8 cellular contexts compared by ENCODE assay signal in the genomic region with DNA sequence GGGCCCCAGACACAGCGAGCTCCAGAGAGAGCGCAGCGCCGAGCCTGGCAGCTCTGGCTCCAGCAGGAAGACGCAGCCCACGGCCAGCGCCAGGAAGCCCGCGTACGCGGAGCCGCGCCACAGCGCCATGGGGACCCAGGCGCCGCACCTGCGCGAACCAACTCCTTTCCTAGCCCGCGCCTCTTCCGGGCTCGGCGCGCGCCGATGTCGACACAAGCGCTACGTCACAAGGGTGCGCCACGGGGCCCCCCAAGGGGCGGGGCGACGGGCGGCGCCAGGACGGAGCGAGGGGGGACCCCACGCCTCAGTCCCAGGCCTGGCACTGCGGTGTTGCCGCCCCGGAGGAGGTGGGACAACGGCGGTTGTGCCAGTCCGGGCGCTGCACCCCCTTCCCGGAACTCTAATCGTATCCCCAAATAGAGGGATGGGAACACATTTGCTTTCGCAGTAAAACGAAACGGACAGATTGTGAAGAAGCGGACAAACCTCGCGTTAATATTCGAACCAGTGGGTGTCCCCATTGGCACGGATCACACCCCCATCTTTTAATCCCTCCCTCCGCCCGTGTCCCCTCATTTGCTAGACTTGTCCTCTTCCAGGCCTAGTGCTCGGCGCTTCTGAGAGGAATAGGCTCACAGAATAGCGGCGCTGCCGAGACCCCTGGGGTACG. TPM values are rescaled to one million over a fixed set of nuclear protein-coding genes. Genes with fewer than 3 reads are reported as not detected.
DNase-seq lines count a peak whose midpoint lies in the region; ATAC-seq and TF ChIP-seq lines count a peak whose summit lies in the region.

A gene (minus strand): TSS at position 196 of the 670 bp plus-strand sequence. CDS start 67 bp downstream, at position 129.

- H3K4me1 Mint-ChIP-seq in endothelial cell (ENCODE audit: unreplicated experiment) = peaks cover 16% of the 10 kb centered on the region

- peaks cover 40% of the 10 kb centered on the region for H3K4me1 ChIP-seq in OCI-LY3 (ENCODE audit: low read length)

- H3K9ac ChIP-seq in OCI-LY3 (ENCODE audit: low read length) = peak within 1 kb of the TSS; percentile 88

- peaks cover 1% of the 10 kb centered on the region for H3K27me3 Mint-ChIP-seq in endothelial cell (ENCODE audit: unreplicated experiment)

- peaks cover 14% of the 10 kb centered on the region for H3K36me3 Mint-ChIP-seq in endothelial cell (ENCODE audit: low read depth, unreplicated experiment)

- peak within 1 kb of the TSS; percentile 39 for H3K27ac Mint-ChIP-seq in endothelial cell (ENCODE audit: unreplicated experiment)

- H3K4me3 ChIP-seq in OCI-LY3 (ENCODE audit: low read length) = peak within 1 kb of the TSS; percentile 88

- peak; percentile 78 for ATAC-seq in GM21526 (IDR thresholded peaks at IDR 0.05; ENCODE audit: low FRiP score, unreplicated experiment)

- peaks cover 35% of the 10 kb centered on the region for H4K20me1 ChIP-seq in OCI-LY3 (ENCODE audit: insufficient read depth, low read length)

- H3K9me3 Mint-ChIP-seq in endothelial cell (ENCODE audit: unreplicated experiment) = no peaks in the 10 kb centered on the region

- no peak for TF ChIP-seq CTCF in OCI-LY3 (IDR thresholded peaks at IDR 0.05; ENCODE audit: low read depth, low read length)
- TF ChIP-seq CTCF in endothelial cell (IDR thresholded peaks at IDR 0.05; ENCODE audit: unreplicated experiment) = no peak

- H3K4me2 ChIP-seq in OCI-LY3 (ENCODE audit: low read length) = peak within 1 kb of the TSS; percentile 93

- DNase-seq in DMS 273 (lab: John Stamatoyannopoulos, UW; ENCODE audit: unreplicated experiment) = peak; percentile 96
- peak; percentile 91 for DNase-seq in HuH-7.5 (ENCODE audit: low spot score)
- peak; percentile 99 for DNase-seq in activated CD8-positive, alpha-beta memory T cell treated with anti-CD3 and anti-CD28 coated beads, Interleukin-2, amount 50 U/mL, for 48 hours
- peak; percentile 95 for DNase-seq in endothelial cell (ENCODE audit: low spot score)
- peak; percentile 94 for DNase-seq in midbrain (lab: John Stamatoyannopoulos, UW)
- peak; percentile 89 to 92 for DNase-seq in stimulated activated CD8-positive, alpha-beta memory T cell treated with anti-CD3 and anti-CD28 coated beads, Interleukin-15, amount 100 ng/mL, for 48 hours (ENCODE audit: low read depth in 2 of 2)

- peak within 1 kb of the TSS; percentile 49 for H2AFZ ChIP-seq in OCI-LY3 (ENCODE audit: low read depth, low read length)

- no peaks in the 10 kb centered on the region for H3K9me3 ChIP-seq in OCI-LY3 (ENCODE audit: insufficient read depth, low read length)

- H3K79me2 ChIP-seq in OCI-LY3 (ENCODE audit: low read length) = peaks cover 48% of the 10 kb centered on the region

- H3K4me3 Mint-ChIP-seq in endothelial cell (ENCODE audit: unreplicated experiment) = peak within 1 kb of the TSS; percentile 97

- H3K27me3 ChIP-seq in OCI-LY3 (ENCODE audit: low read depth, low read length) = no peaks in the 10 kb centered on the region

- H3K27ac ChIP-seq in OCI-LY3 (ENCODE audit: low read length) = peak within 1 kb of the TSS; percentile 85

- peaks cover 26% of the 10 kb centered on the region for H3K36me3 ChIP-seq in OCI-LY3 (replicated peaks; ENCODE audit: low read depth, low read length)

RNA-seq across cellular contexts. Expression of the gene that starts here (rescaled TPM):
- total RNA-seq in endothelial cell (ENCODE audit: unreplicated experiment) = 42.0 TPM

Comparison
In these comparisons a context has a peak if more than half of its experiments do, and no peak if none do; other contexts are left out.
1. Peak in every context shown above with its lines: DNase-seq, ATAC-seq, H3K4me3 ChIP-seq and H3K27ac ChIP-seq.